Comparison of ENCODE assay signal across 10 cellular contexts in the genomic region with DNA sequence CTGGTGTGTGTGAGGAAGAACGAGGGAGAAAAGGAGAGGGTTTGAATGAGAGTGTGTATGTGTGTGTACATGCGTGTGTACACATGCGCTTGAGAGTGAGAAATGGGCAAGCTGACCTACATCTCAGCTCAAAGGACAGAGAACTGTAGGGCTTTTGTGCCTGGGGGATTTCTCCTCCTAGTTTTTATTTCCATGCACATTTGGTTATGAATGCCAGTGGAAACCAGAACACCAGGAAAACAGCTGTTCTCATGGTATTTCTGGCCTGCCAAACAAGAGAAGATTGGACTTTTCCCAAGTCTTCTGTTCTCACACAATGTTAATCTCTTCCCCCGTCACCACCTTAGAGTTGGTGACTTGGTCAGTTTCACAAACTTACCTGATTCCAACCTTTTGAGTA. TPM values are rescaled to one million over a fixed set of nuclear protein-coding genes. Genes with fewer than 3 reads are reported as not detected.
DNase-seq lines count a peak whose midpoint lies in the region; ATAC-seq, FAIRE-seq and TF ChIP-seq lines count a peak whose summit lies in the region.
"Had no signal": no experiment of that assay in that cellular context is flagged by ENCODE, and none has a peak within 500 bp of the region (broad histone marks: within the 10 kb centered on the region; RNA-seq: fewer than 3 reads in every experiment).

No MANE protein-coding gene starts in this region.

- no peak overlapping the region for H2AK5ac ChIP-seq in H9 (ENCODE audit: insufficient read length, low read length)

- H2BK15ac ChIP-seq in H9 (ENCODE audit: low read depth, low read length), result no peak overlapping the region

- no peak overlapping the region for H3K4me3 Mint-ChIP-seq in H9
- no peak overlapping the region for H3K4me3 Mint-ChIP-seq in stimulated activated naive B cell treated with anti-CD40 and anti-IgM and Interleukin-4, amounts not matched to agents 10 μg/mL and 1 μg/mL and 100 μg/mL, for 72 hours
- no peak overlapping the region for H3K4me3 Mint-ChIP-seq in activated naive CD4-positive, alpha-beta T cell treated with anti-CD3 and anti-CD28 coated beads, Interleukin-2, amount 10 ng/mL, durations not matched to agents 7 days and 5 days
- H3K4me3 Mint-ChIP-seq: activated CD4-positive, alpha-beta T cell treated with anti-CD3 and anti-CD28 coated beads, Interleukin-2, amount 10 ng/mL, durations not matched to agents 7 days and 5 days had no signal

- H3K4me1 ChIP-seq in H9 (ENCODE audit: insufficient read depth, low read length) (peaks cover 20% of the 10 kb centered on the region; the same call in 1 of the 2 replicates), iPS-18a (ENCODE audit: control insufficient read depth, low read depth, low read length) (peaks cover 58% of the 10 kb centered on the region), sigmoid colon (peaks cover 0 to 63% (median 55%) of the 10 kb centered on the region in 4 donors)

- no peak overlapping the region for H3K18ac ChIP-seq in H9 (ENCODE audit: insufficient read length, low read depth, low read length)

- H3K9ac ChIP-seq in H9 (ENCODE audit: extremely low read depth, insufficient read length, low read length) (no peak overlapping the region), iPS-18a (ENCODE audit: low read length) (no peak overlapping the region)

- no peaks in the 10 kb centered on the region for H3K27me3 Mint-ChIP-seq in H9 (ENCODE audit: low read depth)
- no peaks in the 10 kb centered on the region for H3K27me3 Mint-ChIP-seq in stimulated activated naive B cell treated with anti-CD40 and anti-IgM and Interleukin-4, amounts not matched to agents 10 μg/mL and 1 μg/mL and 100 μg/mL, for 72 hours
- peaks cover 13% of the 10 kb centered on the region for H3K27me3 Mint-ChIP-seq in activated naive CD4-positive, alpha-beta T cell treated with anti-CD3 and anti-CD28 coated beads, Interleukin-2, amount 10 ng/mL, durations not matched to agents 7 days and 5 days
- H3K27me3 Mint-ChIP-seq: activated CD4-positive, alpha-beta T cell treated with anti-CD3 and anti-CD28 coated beads, Interleukin-2, amount 10 ng/mL, durations not matched to agents 7 days and 5 days had no signal

- WGBS in H9 (ENCODE audit: extremely low coverage, insufficient read length, low lambda C conversion rate), result 100% methylated on average over 1 of the region's 4 CpGs
- WGBS in sigmoid colon, 2 donors, result 78 to 82% methylated on average over 4 of the region's 4 CpGs

- H2BK120ac ChIP-seq in H9 (ENCODE audit: low read depth, low read length, poor library complexity, severe bottlenecking), result no peak overlapping the region

- no peaks in the 10 kb centered on the region for H3K36me3 Mint-ChIP-seq in H9 (ENCODE audit: insufficient read depth in 1 of 3, low read depth in 3 of 3)
- no peaks in the 10 kb centered on the region for H3K36me3 Mint-ChIP-seq in stimulated activated naive B cell treated with anti-CD40 and anti-IgM and Interleukin-4, amounts not matched to agents 10 μg/mL and 1 μg/mL and 100 μg/mL, for 72 hours
- no peaks in the 10 kb centered on the region for H3K36me3 Mint-ChIP-seq in activated naive CD4-positive, alpha-beta T cell treated with anti-CD3 and anti-CD28 coated beads, Interleukin-2, amount 10 ng/mL, durations not matched to agents 7 days and 5 days

- no peak for TF ChIP-seq POLR2A in sigmoid colon (IDR thresholded peaks at IDR 0.05)

- H3K9me3 ChIP-seq in H9 (ENCODE audit: control insufficient read depth, low read depth, low read length) (no peaks in the 10 kb centered on the region), iPS-18a (ENCODE audit: control insufficient read depth, low read depth, low read length) (no peaks in the 10 kb centered on the region), sigmoid colon (no peaks in the 10 kb centered on the region)

- H3K4me3 ChIP-seq in bronchial epithelial cell (ENCODE audit: low read depth, low read length) (no peak overlapping the region), iPS-18a (ENCODE audit: low read length) (peak overlapping the region; percentile 2), sigmoid colon (peak overlapping the region in 1 of 4 donors; percentile 25)

- no peak for FAIRE-seq in bronchial epithelial cell (lab: Jason Lieb, UNC)

- H3K4ac ChIP-seq in H9 (ENCODE audit: low read depth, low read length), result no peak overlapping the region

- intact Hi-C loops in sigmoid colon (cut with DNase I), result no loop called here

- H3K36me3 ChIP-seq in bronchial epithelial cell (ENCODE audit: control insufficient read depth, insufficient read depth, low read length), result no peaks in the 10 kb centered on the region
- no peaks in the 10 kb centered on the region for H3K36me3 ChIP-seq in iPS-18a (ENCODE audit: control insufficient read depth, low read depth, low read length)
- H3K36me3 ChIP-seq in sigmoid colon, result no peaks in the 10 kb centered on the region

- H3K56ac ChIP-seq in H9 (ENCODE audit: insufficient read length, low read depth, low read length), result no peak overlapping the region

- no peaks in the 10 kb centered on the region for H3K79me2 ChIP-seq in H9 (ENCODE audit: insufficient read depth, low read length)

- no peak overlapping the region for H4K8ac ChIP-seq in H9 (replicated peaks; ENCODE audit: insufficient read length, low read depth, low read length)

- H2AFZ ChIP-seq in H9 (ENCODE audit: low read length), result no peak overlapping the region

- H4K5ac ChIP-seq in H9 (ENCODE audit: insufficient read length, low read depth, low read length), result no peak overlapping the region

- peaks cover 61 to 64% of the 10 kb centered on the region in 2 experiments for H3K4me1 Mint-ChIP-seq in H9
- no peaks in the 10 kb centered on the region for H3K4me1 Mint-ChIP-seq in stimulated activated naive B cell treated with anti-CD40 and anti-IgM and Interleukin-4, amounts not matched to agents 10 μg/mL and 1 μg/mL and 100 μg/mL, for 72 hours
- no peaks in the 10 kb centered on the region for H3K4me1 Mint-ChIP-seq in activated naive CD4-positive, alpha-beta T cell treated with anti-CD3 and anti-CD28 coated beads, Interleukin-2, amount 10 ng/mL, durations not matched to agents 7 days and 5 days
- H3K4me1 Mint-ChIP-seq: activated CD4-positive, alpha-beta T cell treated with anti-CD3 and anti-CD28 coated beads, Interleukin-2, amount 10 ng/mL, durations not matched to agents 7 days and 5 days had no signal

- no peak overlapping the region for H3K4me2 ChIP-seq in H9 (ENCODE audit: insufficient read depth, insufficient read length, low read length)

- peak in 1 of 4 donors; percentile 35 for TF ChIP-seq EP300 in sigmoid colon (IDR thresholded peaks at IDR 0.05)

- no peaks in the 10 kb centered on the region for H3K23me2 ChIP-seq in H9 (ENCODE audit: insufficient read length, low read depth, low read length, poor library complexity, severe bottlenecking)

- TF ChIP-seq CTCF in H9 (conservative IDR thresholded peaks at IDR 0.05) (no peak), bronchial epithelial cell (IDR thresholded peaks at IDR 0.05; ENCODE audit: insufficient read depth, low read length, severe bottlenecking) (no peak), sigmoid colon (IDR thresholded peaks at IDR 0.05) (no peak)

- H3K27ac Mint-ChIP-seq in H9, result peak overlapping the region; percentile 12 to 70 (median 27); a peak in 4 of 7 replicates
- H3K27ac Mint-ChIP-seq in stimulated activated naive B cell treated with anti-CD40 and anti-IgM and Interleukin-4, amounts not matched to agents 10 μg/mL and 1 μg/mL and 100 μg/mL, for 72 hours, result no peak overlapping the region
- H3K27ac Mint-ChIP-seq in activated naive CD4-positive, alpha-beta T cell treated with anti-CD3 and anti-CD28 coated beads, Interleukin-2, amount 10 ng/mL, durations not matched to agents 7 days and 5 days, result no peak overlapping the region
- H3K27ac Mint-ChIP-seq: activated CD4-positive, alpha-beta T cell treated with anti-CD3 and anti-CD28 coated beads, Interleukin-2, amount 10 ng/mL, durations not matched to agents 7 days and 5 days had no signal

- CTCF ChIA-PET in activated naive CD4-positive, alpha-beta T cell treated with anti-CD3 and anti-CD28 coated beads, Interleukin-2, amount 10 ng/mL, durations not matched to agents 7 days and 5 days (lab: Charles Lee), result no interaction called here

- DNase-seq in H9 (no peak), bronchial epithelial cell (ENCODE audit: low read depth) (peak; percentile 22), sigmoid colon (no peak), SHP77 (lab: John Stamatoyannopoulos, UW) (no peak)
- DNase-seq in stimulated activated naive B cell treated with anti-CD40 and anti-IgM and Interleukin-4, amounts not matched to agents 10 μg/mL and 1 μg/mL and 100 μg/mL, for 72 hours, result no peak
- DNase-seq in activated naive CD4-positive, alpha-beta T cell treated with anti-CD3 and anti-CD28 coated beads, Interleukin-2, amount 10 ng/mL, durations not matched to agents 7 days and 5 days, result no peak
- no peak for DNase-seq in activated CD8-positive, alpha-beta memory T cell treated with anti-CD3 and anti-CD28 coated beads, Interleukin-2, amount 50 U/mL, for 4 hours
- DNase-seq: activated CD4-positive, alpha-beta T cell treated with anti-CD3 and anti-CD28 coated beads, Interleukin-2, amount 10 ng/mL, durations not matched to agents 7 days and 5 days; effector CD8-positive, alpha-beta T cell had no signal

- peaks cover 0 to 3% of the 10 kb centered on the region in 2 experiments; a peak in 1 of 5 replicates for H3K9me3 Mint-ChIP-seq in H9
- H3K9me3 Mint-ChIP-seq in stimulated activated naive B cell treated with anti-CD40 and anti-IgM and Interleukin-4, amounts not matched to agents 10 μg/mL and 1 μg/mL and 100 μg/mL, for 72 hours, result no peaks in the 10 kb centered on the region
- no peaks in the 10 kb centered on the region for H3K9me3 Mint-ChIP-seq in activated naive CD4-positive, alpha-beta T cell treated with anti-CD3 and anti-CD28 coated beads, Interleukin-2, amount 10 ng/mL, durations not matched to agents 7 days and 5 days
- H3K9me3 Mint-ChIP-seq: activated CD4-positive, alpha-beta T cell treated with anti-CD3 and anti-CD28 coated beads, Interleukin-2, amount 10 ng/mL, durations not matched to agents 7 days and 5 days had no signal

- no peaks in the 10 kb centered on the region for H3K27me3 ChIP-seq in H9 (ENCODE audit: insufficient read depth, low read length)
- H3K27me3 ChIP-seq in bronchial epithelial cell (ENCODE audit: control insufficient read depth, insufficient read depth, low read length), result no peaks in the 10 kb centered on the region
- H3K27me3 ChIP-seq in iPS-18a (ENCODE audit: control insufficient read depth, insufficient read depth, low read length), result no peaks in the 10 kb centered on the region
- H3K27me3 ChIP-seq in sigmoid colon, result no peaks in the 10 kb centered on the region

- no peak overlapping the region for H3K27ac ChIP-seq in H9 (ENCODE audit: insufficient read length, low read depth, low read length)
- peak overlapping the region; percentile 18 for H3K27ac ChIP-seq in iPS-18a (ENCODE audit: low read length)
- peak overlapping the region; percentile 86 to 92 (median 90) for H3K27ac ChIP-seq in sigmoid colon

- no peaks in the 10 kb centered on the region for H4K20me1 ChIP-seq in H9 (ENCODE audit: control insufficient read depth, insufficient read depth, insufficient read length)

- H2BK12ac ChIP-seq in H9 (ENCODE audit: insufficient read length, low read depth, low read length), result no peak overlapping the region

- ATAC-seq in stimulated activated naive B cell treated with anti-CD40 and anti-IgM and Interleukin-4, amounts not matched to agents 10 μg/mL and 1 μg/mL and 100 μg/mL, for 72 hours (replicated peaks), result no peak

- no peaks in the 10 kb centered on the region for H3K79me1 ChIP-seq in H9 (ENCODE audit: insufficient read depth, low read depth, low read length, poor library complexity, severe bottlenecking)

- H3T11ph ChIP-seq in H9 (ENCODE audit: low read length), result no peak overlapping the region

- H2BK20ac ChIP-seq in H9 (ENCODE audit: low read depth, low read length, poor library complexity, severe bottlenecking), result no peak overlapping the region

- no peak overlapping the region for H3K14ac ChIP-seq in H9 (ENCODE audit: insufficient read depth, low read length)

- H2BK5ac ChIP-seq in H9 (ENCODE audit: insufficient read length, low read length), result no peak overlapping the region

- H3K23ac ChIP-seq in H9 (ENCODE audit: insufficient read length, low read depth, low read length), result no peak overlapping the region

- no peak overlapping the region for H4K91ac ChIP-seq in H9 (ENCODE audit: insufficient read length, low read depth, low read length)

RNA-seq across cellular contexts. Expression of a gene that starts 45.2 kb away (rescaled TPM):
- 4.8 and 5.5 TPM in 2 replicates for total RNA-seq in H9 (2021)
- 2.4 and 7.9 TPM in 2 replicates for total RNA-seq in bronchial epithelial cell
- total RNA-seq in sigmoid colon, result 1 to 10 TPM; 1.2 to 4.7 (median 2.2) TPM
- 10 to 100 TPM; 12.5 to 28.5 (median 18.6) TPM for polyA plus RNA-seq in sigmoid colon

Comparison
In these comparisons a context has a peak if more than half of its experiments do, and no peak if none do; other contexts are left out.
1. H3K27ac Mint-ChIP-seq: peak in H9 (3 of 3); none in stimulated activated naive B cell treated with anti-CD40 and anti-IgM and Interleukin-4, amounts not matched to agents 10 μg/mL and 1 μg/mL and 100 μg/mL, for 72 hours (single experiment) and activated naive CD4-positive, alpha-beta T cell treated with anti-CD3 and anti-CD28 coated beads, Interleukin-2, amount 10 ng/mL, durations not matched to agents 7 days and 5 days (single experiment).